Comparison of ENCODE assay signal across 14 cellular contexts in the genomic region with DNA sequence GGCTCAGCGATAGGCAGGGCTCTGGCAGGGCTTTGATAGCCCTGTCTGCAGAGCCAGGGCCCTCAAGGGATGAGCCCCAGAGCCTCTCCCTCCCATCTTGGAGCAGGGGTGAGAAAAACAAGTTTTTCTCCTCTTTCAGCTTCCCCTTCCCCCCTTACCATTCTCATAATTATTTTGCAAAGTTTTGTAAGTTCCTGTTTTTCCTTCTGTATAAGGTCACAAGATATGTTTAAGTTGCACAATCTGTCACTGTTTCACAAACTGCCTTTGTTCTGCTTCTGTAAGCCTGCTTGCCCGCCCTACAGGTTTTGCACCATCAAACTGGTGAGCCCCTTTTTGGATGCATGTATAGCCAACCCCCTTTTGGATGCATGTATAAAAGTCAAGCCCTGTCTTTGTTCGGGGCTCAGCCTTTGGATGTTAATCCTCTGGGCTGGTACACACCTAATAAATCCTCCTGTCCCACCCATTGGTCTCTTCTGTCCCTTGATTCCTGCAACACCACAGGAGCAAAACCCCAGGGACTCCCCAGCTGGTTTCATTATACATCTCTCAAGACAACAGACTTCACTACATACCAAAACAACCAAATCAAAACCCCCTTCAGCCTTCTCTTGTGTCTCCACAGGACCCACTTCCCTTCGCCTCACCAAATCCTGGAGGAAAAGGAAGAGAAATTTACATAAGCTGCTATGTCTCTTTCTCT. TPM values are rescaled to one million over a fixed set of nuclear protein-coding genes. Genes with fewer than 3 reads are reported as not detected.
DNase-seq lines count a peak whose midpoint lies in the region; ATAC-seq and TF ChIP-seq lines count a peak whose summit lies in the region.
"Had no signal": no experiment of that assay in that cellular context is flagged by ENCODE, and none has a peak within 500 bp of the region (broad histone marks: within the 10 kb centered on the region; RNA-seq: fewer than 3 reads in every experiment).

No MANE protein-coding gene starts in this region.

- H3K4me1 Mint-ChIP-seq in activated T-cell treated with anti-CD3 and anti-CD28 coated beads, Interleukin-2, amount 50 U/mL, for 72 hours (ENCODE audit: low read depth), result peaks cover 20% of the 10 kb centered on the region
- H3K4me1 Mint-ChIP-seq in endodermal cell, result no peaks in the 10 kb centered on the region

- peak; percentile 67 to 86 for ATAC-seq in activated T-cell treated with anti-CD3 and anti-CD28 coated beads, Interleukin-2, amount 50 U/mL, for 72 hours (replicated peaks in 1 of 2)
- peak; percentile 23 for ATAC-seq in stimulated activated naive CD8-positive, alpha-beta T cell treated with anti-CD3 and anti-CD28 coated beads, Interleukin-15, Interleukin-2, amounts not matched to agents 100 U/mL and 50 U/mL, for 24 hours
- ATAC-seq in GM21786 (IDR thresholded peaks at IDR 0.05; ENCODE audit: unreplicated experiment), result no peak
- no peak for ATAC-seq in GM19467 (IDR thresholded peaks at IDR 0.05; ENCODE audit: unreplicated experiment)
- ATAC-seq: A549; naive thymus-derived CD8-positive, alpha-beta T cell had no signal

- 90 to 93% methylated on average over 3 to 4 of the region's 4 CpGs for WGBS in endodermal cell (ENCODE audit: insufficient coverage in 1 of 2, insufficient read length in 1 of 2), 2 experiments

- H3K4me3 ChIP-seq in adipocyte (ENCODE audit: low read length), result no peak overlapping the region
- H3K4me3 ChIP-seq in endodermal cell (ENCODE audit: low read length), result no peak overlapping the region
- H3K4me3 ChIP-seq: A549, transverse colon had no signal

- H3K9me3 ChIP-seq in adipocyte (ENCODE audit: control insufficient read depth, low read length) (peaks cover 9% of the 10 kb centered on the region), endodermal cell (ENCODE audit: control insufficient read depth, low read length) (peaks cover 44% of the 10 kb centered on the region)
- H3K9me3 ChIP-seq: transverse colon had no signal

- DNase-seq in activated T-cell treated with anti-CD3 and anti-CD28 coated beads, Interleukin-2, amount 50 U/mL, for 72 hours, result peak in 1 of 2 donors; percentile 15
- DNase-seq in activated T-cell treated with anti-CD3 and anti-CD28 coated beads for 4 hours (no peak), KG1 (lab: John Stamatoyannopoulos, UW) (peak; percentile 73), adipocyte (ENCODE audit: low read depth) (no peak), endodermal cell (no peak)
- DNase-seq in stimulated activated naive CD8-positive, alpha-beta T cell treated with anti-CD3 and anti-CD28 coated beads, Interleukin-15, Interleukin-2, amounts not matched to agents 100 U/mL and 50 U/mL, for 24 hours, result no peak
- DNase-seq: DMS79; islet precursor cell; naive thymus-derived CD8-positive, alpha-beta T cell; NCI-H187 treated with DMSO at 0.1 percent for 48 hours; transverse colon had no signal

- peaks cover 4% of the 10 kb centered on the region for H3K4me1 ChIP-seq in adipocyte (ENCODE audit: control insufficient read depth, insufficient read depth, low read length)
- H3K4me1 ChIP-seq in endodermal cell (ENCODE audit: control insufficient read depth, insufficient read depth, low read length), result no peaks in the 10 kb centered on the region
- H3K4me1 ChIP-seq: A549, transverse colon had no signal

- peaks cover 25 to 27% of the 10 kb centered on the region in 2 donors for H3K9me3 Mint-ChIP-seq in activated T-cell treated with anti-CD3 and anti-CD28 coated beads, Interleukin-2, amount 50 U/mL, for 72 hours
- H3K9me3 Mint-ChIP-seq in endodermal cell, result peaks cover 77% of the 10 kb centered on the region

- peak overlapping the region; percentile 23 for H3K4me3 Mint-ChIP-seq in activated T-cell treated with anti-CD3 and anti-CD28 coated beads, Interleukin-2, amount 50 U/mL, for 72 hours
- no peak overlapping the region for H3K4me3 Mint-ChIP-seq in endodermal cell
- H3K4me3 Mint-ChIP-seq: naive thymus-derived CD8-positive, alpha-beta T cell had no signal

- H3K27me3 Mint-ChIP-seq in activated T-cell treated with anti-CD3 and anti-CD28 coated beads, Interleukin-2, amount 50 U/mL, for 72 hours (ENCODE audit: low read depth), result no peaks in the 10 kb centered on the region
- H3K27me3 Mint-ChIP-seq in endodermal cell (ENCODE audit: insufficient read depth), result no peaks in the 10 kb centered on the region
- H3K27me3 Mint-ChIP-seq: naive thymus-derived CD8-positive, alpha-beta T cell had no signal

- H3K27me3 ChIP-seq in adipocyte (replicated peaks; ENCODE audit: control insufficient read depth, insufficient read depth, low read length) (no peaks in the 10 kb centered on the region), endodermal cell (ENCODE audit: control insufficient read depth, insufficient read depth, low read length, poor library complexity, severe bottlenecking) (no peaks in the 10 kb centered on the region)
- H3K27me3 ChIP-seq: transverse colon had no signal

- no peak overlapping the region for H3K27ac ChIP-seq in endodermal cell (ENCODE audit: low read depth, low read length)
- H3K27ac ChIP-seq: A549, transverse colon had no signal

- H3K9ac ChIP-seq in adipocyte (ENCODE audit: low read length) (peak overlapping the region; percentile 28), endodermal cell (ENCODE audit: extremely low read depth, low read length, poor library complexity, severe bottlenecking) (no peak overlapping the region)

- H3K36me3 ChIP-seq in adipocyte (ENCODE audit: control insufficient read depth, insufficient read depth, low read length, severe bottlenecking) (no peaks in the 10 kb centered on the region), endodermal cell (ENCODE audit: control insufficient read depth, insufficient read depth, low read length) (no peaks in the 10 kb centered on the region)
- H3K36me3 ChIP-seq: transverse colon had no signal

- no peak for TF ChIP-seq CTCF in endodermal cell (conservative IDR thresholded peaks at IDR 0.05)

- H3K27ac Mint-ChIP-seq in activated T-cell treated with anti-CD3 and anti-CD28 coated beads, Interleukin-2, amount 50 U/mL, for 72 hours, result peak overlapping the region; percentile 59
- no peak overlapping the region for H3K27ac Mint-ChIP-seq in endodermal cell

- peaks cover 28 to 46% of the 10 kb centered on the region in 2 donors for H3K36me3 Mint-ChIP-seq in activated T-cell treated with anti-CD3 and anti-CD28 coated beads, Interleukin-2, amount 50 U/mL, for 72 hours (ENCODE audit: insufficient read depth in 2 of 2)
- H3K36me3 Mint-ChIP-seq in endodermal cell (ENCODE audit: low read depth), result peaks cover 10% of the 10 kb centered on the region

RNA-seq across cellular contexts. Expression of a gene that starts 52.5 kb away (rescaled TPM):
- total RNA-seq in activated T-cell treated with anti-CD3 and anti-CD28 coated beads, Interleukin-2, amount 50 U/mL, for 72 hours, result 100 to 1,000 TPM; 112 to 133 TPM
- total RNA-seq in endodermal cell, result 100 to 1,000 TPM; 152 to 201 TPM
- polyA plus RNA-seq in endodermal cell (2013, experiment 1 of 2), result 42.0 TPM
- polyA plus RNA-seq in endodermal cell (2013, experiment 2 of 2), result 45.3 TPM

Comparison
In these comparisons a context has a peak if more than half of its experiments do, and no peak if none do; other contexts are left out.
1. ATAC-seq: peak in activated T-cell treated with anti-CD3 and anti-CD28 coated beads, Interleukin-2, amount 50 U/mL, for 72 hours (2 of 2) and stimulated activated naive CD8-positive, alpha-beta T cell treated with anti-CD3 and anti-CD28 coated beads, Interleukin-15, Interleukin-2, amounts not matched to agents 100 U/mL and 50 U/mL, for 24 hours (single experiment); none in GM21786 (single experiment) and GM19467 (single experiment).